Comparison of ENCODE assay signal across 1 cellular context in the genomic region with DNA sequence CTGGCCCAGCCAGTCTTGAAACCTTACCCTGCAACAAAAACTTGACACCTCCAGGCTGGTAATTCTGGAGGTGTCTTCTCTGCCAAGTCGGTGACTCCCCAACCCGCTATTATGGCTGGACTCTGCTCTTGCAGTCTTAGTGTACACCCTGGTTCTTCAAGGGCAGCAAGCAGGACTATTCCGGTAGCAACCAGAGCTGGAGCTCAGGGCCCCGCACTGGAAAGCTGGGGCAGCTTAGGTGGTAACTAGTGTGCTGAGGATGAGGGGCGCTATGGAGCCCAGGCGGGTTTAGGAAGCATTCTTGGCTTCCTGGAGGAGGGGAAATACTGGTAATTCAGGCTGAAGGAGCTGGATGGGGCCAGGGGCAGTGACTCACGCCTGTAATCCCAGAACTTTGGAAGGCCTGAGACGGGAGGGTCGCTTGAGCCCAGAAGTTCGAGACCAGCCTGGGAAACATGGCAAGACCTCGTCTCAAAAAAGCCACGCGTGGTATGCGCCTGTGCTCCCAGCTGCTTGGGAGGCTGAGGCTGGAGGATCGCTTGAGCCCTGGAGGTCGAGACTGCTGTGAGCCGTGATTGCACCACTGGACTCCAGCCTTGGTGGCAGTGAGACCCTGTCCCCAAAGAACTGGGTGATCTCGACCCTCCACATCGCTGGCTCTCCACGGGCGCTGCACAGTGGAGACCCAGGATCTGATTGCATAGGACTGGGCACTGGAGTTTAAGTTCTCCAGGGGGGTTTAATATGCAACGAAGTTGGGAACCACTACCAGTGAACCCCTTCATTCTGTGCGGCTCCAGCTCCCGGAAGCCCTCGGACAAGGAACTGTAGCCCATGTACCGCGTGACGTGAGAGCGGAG.
TF ChIP-seq lines count a peak whose summit lies in the region.

No MANE protein-coding gene starts in this region.

TF ChIP-seq in H1, 55 proteins besides CTCF, POLR2A, EP300 and RAD21:
- TF ChIP-seq SAP30 (IDR thresholded peaks at IDR 0.05; ENCODE audit: insufficient read depth, insufficient replicate concordance, low read length): no peak
- TF ChIP-seq SP4 (IDR thresholded peaks at IDR 0.05; ENCODE audit: low read length): 0 out of 2 replicates have a peak, but pooled peaks have one; percentile 34
- TF ChIP-seq, protein P1, sequence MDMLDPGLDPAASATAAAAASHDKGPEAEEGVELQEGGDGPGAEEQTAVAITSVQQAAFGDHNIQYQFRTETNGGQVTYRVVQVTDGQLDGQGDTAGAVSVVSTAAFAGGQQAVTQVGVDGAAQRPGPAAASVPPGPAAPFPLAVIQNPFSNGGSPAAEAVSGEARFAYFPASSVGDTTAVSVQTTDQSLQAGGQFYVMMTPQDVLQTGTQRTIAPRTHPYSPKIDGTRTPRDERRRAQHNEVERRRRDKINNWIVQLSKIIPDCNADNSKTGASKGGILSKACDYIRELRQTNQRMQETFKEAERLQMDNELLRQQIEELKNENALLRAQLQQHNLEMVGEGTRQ (IDR thresholded peaks at IDR 0.05; ENCODE audit: low read length): no peak
- no peak for TF ChIP-seq TAF7 (optimal IDR thresholded peaks at IDR 0.05; ENCODE audit: borderline replicate concordance, low read depth, low read length)
- peak; percentile 72; the same call in 1 of the 2 replicates for TF ChIP-seq KDM1A (IDR thresholded peaks at IDR 0.05; ENCODE audit: borderline replicate concordance, low read length)
- 0 out of 4 replicates have a peak, but pooled peaks of 1 of the 2 experiments have one; percentile 14 for TF ChIP-seq SIN3A (conservative IDR thresholded peaks at IDR 0.05 in 1 of 2, IDR thresholded peaks at IDR 0.05 in 1 of 2; ENCODE audit: low read depth in 1 of 2, low read length in 2 of 2)
- TF ChIP-seq, protein P2, sequence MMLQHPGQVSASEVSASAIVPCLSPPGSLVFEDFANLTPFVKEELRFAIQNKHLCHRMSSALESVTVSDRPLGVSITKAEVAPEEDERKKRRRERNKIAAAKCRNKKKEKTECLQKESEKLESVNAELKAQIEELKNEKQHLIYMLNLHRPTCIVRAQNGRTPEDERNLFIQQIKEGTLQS (IDR thresholded peaks at IDR 0.05; ENCODE audit: insufficient read depth, low read depth, low read length): no peak
- peak; percentile 57; the same call in 1 of the 2 replicates for TF ChIP-seq JUND (IDR thresholded peaks at IDR 0.05; ENCODE audit: low read length)
- TF ChIP-seq JUN (IDR thresholded peaks at IDR 0.05; ENCODE audit: low read depth, low read length): 0 out of 2 replicates have a peak, but pooled peaks have one; percentile 29
- no peak for TF ChIP-seq HDAC2 (IDR thresholded peaks at IDR 0.05; ENCODE audit: borderline replicate concordance in 1 of 2, low read depth in 2 of 2, low read length in 2 of 2)
TF ChIP-seq in H1: peak in this region for 5.
